26 cellular contexts compared by ENCODE assay signal in the genomic region with DNA sequence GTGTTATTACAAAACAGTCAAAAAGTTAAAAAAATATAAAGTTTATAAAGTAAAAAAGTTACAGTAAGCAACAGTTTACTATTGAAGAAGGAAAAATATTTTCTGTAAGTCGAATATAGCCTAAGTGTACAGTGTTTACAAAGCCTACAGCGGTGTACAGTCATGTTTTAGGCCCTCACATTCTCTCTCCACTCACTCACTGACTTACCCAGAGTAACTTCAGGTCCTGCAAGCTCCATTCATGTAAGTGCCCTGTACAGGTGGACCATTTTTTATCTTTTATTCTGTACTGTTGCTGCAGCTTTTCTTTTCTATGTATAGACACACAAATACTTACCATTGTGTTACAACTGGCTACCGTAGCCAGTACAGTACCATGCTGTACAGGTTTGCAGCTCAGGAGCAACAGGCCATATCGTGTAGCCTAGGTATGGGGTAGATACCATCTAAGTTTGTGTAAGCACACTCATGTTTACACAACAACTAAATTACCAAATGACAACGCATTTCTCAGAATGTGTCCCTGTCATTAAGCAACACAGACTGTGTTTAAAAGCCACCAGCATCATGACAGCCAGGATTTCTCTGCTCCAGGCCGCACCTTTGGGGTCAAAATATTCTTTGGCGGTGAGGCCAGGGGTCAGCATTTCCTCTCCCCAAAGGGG.
"Had no signal": no experiment of that assay in that cellular context is flagged by ENCODE, and none has a peak within 500 bp of the region (broad histone marks: within the 10 kb centered on the region; RNA-seq: fewer than 3 reads in every experiment).

No MANE protein-coding gene starts in this region.

- H3K4me2 ChIP-seq: neural progenitor cell had no signal

- H3K27me3 ChIP-seq: brain microvascular endothelial cell, esophagus muscularis mucosa, neural progenitor cell, right atrium auricular region, suprapubic skin, transverse colon, vagina had no signal

- H3K36me3 ChIP-seq: brain microvascular endothelial cell, neural progenitor cell, transverse colon had no signal

- H3K27ac Mint-ChIP-seq: activated naive CD4-positive, alpha-beta T cell treated with anti-CD3 and anti-CD28 coated beads, Interleukin-2, amount 50 U/mL, for 72 hours; activated T-helper 17 cell treated with anti-CD3 and anti-CD28 coated beads, Interleukin-2, amount 50 U/mL, for 72 hours; mesothelial cell of epicardium; naive thymus-derived CD8-positive, alpha-beta T cell; neural progenitor cell; stimulated activated effector memory CD8-positive, alpha-beta T cell treated with anti-CD3 and anti-CD28 coated beads, Interleukin-12 subunit alpha, Interleukin-12 subunit beta, amount 100 ng/mL, for 72 hours had no signal

- DNase-seq: activated CD4-positive, alpha-beta T cell treated with anti-CD3 and anti-CD28 coated beads for 1 hour; activated CD4-positive, alpha-beta T cell treated with anti-CD3 and anti-CD28 coated beads, Interleukin-2, amount 50 U/mL, for 1 hour; activated T-cell treated with anti-CD3 and anti-CD28 coated beads, Interleukin-2, amount 50 U/mL, for 1 hour; aorta; brain microvascular endothelial cell; effector memory CD4-positive, alpha-beta T cell; glutamatergic neuron; hippocampal formation; kidney glomerular epithelial cell; left ventricle myocardium inferior; naive thymus-derived CD8-positive, alpha-beta T cell; stimulated activated CD4-positive, alpha-beta T cell treated with anti-CD3 and anti-CD28 coated beads, Interleukin-2, amount 100 ng/mL, for 24 hours; stimulated activated naive CD8-positive, alpha-beta T cell treated with anti-CD3 and anti-CD28 coated beads, Interleukin-15, amount 100 ng/mL, for 72 hours; transverse colon; WERI-Rb-1 had no signal

- H3K4me3 ChIP-seq: esophagus muscularis mucosa, left ventricle myocardium inferior, neural progenitor cell, psoas muscle, right atrium auricular region, suprapubic skin, transverse colon, vagina had no signal

- H3K27me3 Mint-ChIP-seq: activated T-helper 17 cell treated with anti-CD3 and anti-CD28 coated beads, Interleukin-2, amount 50 U/mL, for 72 hours; central memory CD8-positive, alpha-beta T cell; naive thymus-derived CD8-positive, alpha-beta T cell; stimulated activated naive CD8-positive, alpha-beta T cell treated with anti-CD3 and anti-CD28 coated beads, Interleukin-15, amount 100 ng/mL, for 72 hours had no signal

- H3K9me3 Mint-ChIP-seq: activated naive CD4-positive, alpha-beta T cell treated with anti-CD3 and anti-CD28 coated beads, Interleukin-2, amount 50 U/mL, for 72 hours; activated T-helper 17 cell treated with anti-CD3 and anti-CD28 coated beads, Interleukin-2, amount 50 U/mL, for 72 hours; central memory CD8-positive, alpha-beta T cell; mesothelial cell of epicardium; naive thymus-derived CD8-positive, alpha-beta T cell; neural progenitor cell; stimulated activated effector memory CD8-positive, alpha-beta T cell treated with anti-CD3 and anti-CD28 coated beads, Interleukin-12 subunit alpha, Interleukin-12 subunit beta, amount 100 ng/mL, for 72 hours; stimulated activated naive CD8-positive, alpha-beta T cell treated with anti-CD3 and anti-CD28 coated beads, Interleukin-15, amount 100 ng/mL, for 72 hours had no signal

- ATAC-seq: activated naive CD4-positive, alpha-beta T cell treated with anti-CD3 and anti-CD28 coated beads, Interleukin-2, amount 50 U/mL, for 72 hours; activated T-helper 17 cell treated with anti-CD3 and anti-CD28 coated beads, Interleukin-2, amount 50 U/mL, for 72 hours; naive thymus-derived CD8-positive, alpha-beta T cell; psoas muscle; stimulated activated effector memory CD8-positive, alpha-beta T cell treated with anti-CD3 and anti-CD28 coated beads, Interleukin-12 subunit alpha, Interleukin-12 subunit beta, amount 100 ng/mL, for 72 hours; stimulated activated naive CD8-positive, alpha-beta T cell treated with anti-CD3 and anti-CD28 coated beads, Interleukin-15, amount 100 ng/mL, for 72 hours had no signal

- H3K4me3 Mint-ChIP-seq: activated T-helper 17 cell treated with anti-CD3 and anti-CD28 coated beads, Interleukin-2, amount 50 U/mL, for 72 hours; central memory CD8-positive, alpha-beta T cell; mesothelial cell of epicardium; naive thymus-derived CD8-positive, alpha-beta T cell; neural progenitor cell; stimulated activated effector memory CD8-positive, alpha-beta T cell treated with anti-CD3 and anti-CD28 coated beads, Interleukin-12 subunit alpha, Interleukin-12 subunit beta, amount 100 ng/mL, for 72 hours; stimulated activated naive CD8-positive, alpha-beta T cell treated with anti-CD3 and anti-CD28 coated beads, Interleukin-15, amount 100 ng/mL, for 72 hours had no signal

- H3K9me3 ChIP-seq: esophagus muscularis mucosa, left ventricle myocardium inferior, psoas muscle, right atrium auricular region, suprapubic skin, transverse colon, vagina had no signal

- H2AFZ ChIP-seq: neural progenitor cell had no signal

- H3K27ac ChIP-seq: brain microvascular endothelial cell, esophagus muscularis mucosa, left ventricle myocardium inferior, neural progenitor cell, psoas muscle, right atrium auricular region, suprapubic skin, transverse colon, vagina, WERI-Rb-1 had no signal

- H3K9ac ChIP-seq: neural progenitor cell had no signal

- H3K4me1 ChIP-seq: left ventricle myocardium inferior, neural progenitor cell, right atrium auricular region had no signal

- H3K36me3 Mint-ChIP-seq: activated naive CD4-positive, alpha-beta T cell treated with anti-CD3 and anti-CD28 coated beads, Interleukin-2, amount 50 U/mL, for 72 hours; naive thymus-derived CD8-positive, alpha-beta T cell; stimulated activated effector memory CD8-positive, alpha-beta T cell treated with anti-CD3 and anti-CD28 coated beads, Interleukin-12 subunit alpha, Interleukin-12 subunit beta, amount 100 ng/mL, for 72 hours had no signal

- H3K4me1 Mint-ChIP-seq: activated T-helper 17 cell treated with anti-CD3 and anti-CD28 coated beads, Interleukin-2, amount 50 U/mL, for 72 hours; stimulated activated naive CD8-positive, alpha-beta T cell treated with anti-CD3 and anti-CD28 coated beads, Interleukin-15, amount 100 ng/mL, for 72 hours had no signal
